8 cellular contexts compared by ENCODE assay signal in the genomic region with DNA sequence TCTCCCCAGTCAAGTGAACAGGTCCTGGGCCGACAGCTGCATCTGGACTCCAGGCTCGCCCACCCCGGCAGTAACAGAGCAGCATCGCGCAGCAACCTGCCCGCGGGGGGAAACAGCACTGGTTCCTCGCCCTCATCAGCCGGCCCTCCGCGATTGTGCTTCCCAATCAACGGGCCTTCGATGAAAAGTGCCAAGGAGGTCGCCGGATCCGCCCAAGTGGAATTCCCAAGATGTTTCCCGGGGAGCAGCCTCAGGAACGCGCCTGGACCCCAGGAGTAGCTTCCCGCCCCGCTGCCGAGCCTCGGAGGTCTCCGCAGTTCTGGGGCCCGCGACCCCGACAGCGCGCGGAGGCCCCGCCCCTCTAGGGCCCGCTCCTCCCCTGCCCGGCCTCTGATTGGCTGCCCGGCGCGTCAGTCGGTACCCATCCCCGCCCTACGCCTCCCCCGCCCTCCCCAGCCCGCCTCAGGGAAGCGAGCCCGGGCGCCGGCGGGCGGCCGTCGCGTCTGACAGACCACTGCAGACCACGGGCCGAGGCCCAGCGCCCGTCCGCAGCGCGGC. TPM values are rescaled to one million over a fixed set of nuclear protein-coding genes. Genes with fewer than 3 reads are reported as not detected.
DNase-seq lines count a peak whose midpoint lies in the region; ATAC-seq and TF ChIP-seq lines count a peak whose summit lies in the region.

A gene (plus strand): TSS at position 460 of the 558 bp plus-strand sequence. CDS start 103 bp downstream, outside the sequence.

- no peaks in the 10 kb centered on the region for H3K9me3 ChIP-seq in left lung

- intact Hi-C loops in left lung (cut with DNase I), result no loop called here

- H3K36me3 ChIP-seq in left lung, result no peaks in the 10 kb centered on the region

- TF ChIP-seq CTCF in AG09319 (IDR thresholded peaks at IDR 0.05; ENCODE audit: low read depth, low read length) (no peak), choroid plexus epithelial cell (conservative IDR thresholded peaks at IDR 0.05; ENCODE audit: low read depth, low read length) (no peak), left lung (IDR thresholded peaks at IDR 0.05) (no peak)

- peak within 1 kb of the TSS; percentile 77 to 90 for H3K27ac ChIP-seq in left lung

- DNase-seq in AG09319 (ENCODE audit: extremely low read depth, low read depth) (peak; percentile 34), NCI-H510A (lab: John Stamatoyannopoulos, UW) (peak; percentile 85), choroid plexus epithelial cell (ENCODE audit: low read depth) (peak; percentile 73), left lung (peak; percentile 90 to 97)
- peak; percentile 85 to 89 for DNase-seq in activated CD4-positive, alpha-beta T cell treated with anti-CD3 and anti-CD28 coated beads for 4 hours
- DNase-seq in stimulated activated CD4-positive, alpha-beta T cell treated with anti-CD3 and anti-CD28 coated beads, Interleukin-2, amount 100 ng/mL, for 48 hours, result peak; percentile 84 to 86

- H3K4me3 ChIP-seq in choroid plexus epithelial cell (ENCODE audit: low read depth, low read length) (peak within 1 kb of the TSS; percentile 60), left lung (peak within 1 kb of the TSS; percentile 79 to 88)

- ATAC-seq in GM19035 (IDR thresholded peaks at IDR 0.05; ENCODE audit: unreplicated experiment) (peak; percentile 98), HG03280 (IDR thresholded peaks at IDR 0.05; ENCODE audit: unreplicated experiment) (peak; percentile 97), left lung (peak; percentile 95)

- H3K27me3 ChIP-seq in left lung, result peaks cover 0 to 23% of the 10 kb centered on the region in 2 donors

- peaks cover 14 to 59% of the 10 kb centered on the region in 2 donors for H3K4me1 ChIP-seq in left lung

RNA-seq across cellular contexts. Expression of the gene that starts here (rescaled TPM):
- total RNA-seq in left lung, result 10 to 100 TPM; 33.5 to 54.7 TPM

Comparison
In these comparisons a context has a peak if more than half of its experiments do, and no peak if none do; other contexts are left out.
1. Peak in every context shown above with its lines: DNase-seq, ATAC-seq, H3K4me3 ChIP-seq and H3K27ac ChIP-seq.
2. DNase-seq: peak in every context shown above with its lines; median percentile 94 in left lung; 87 in activated CD4-positive, alpha-beta T cell treated with anti-CD3 and anti-CD28 coated beads for 4 hours; 85 in NCI-H510A; 85 in stimulated activated CD4-positive, alpha-beta T cell treated with anti-CD3 and anti-CD28 coated beads, Interleukin-2, amount 100 ng/mL, for 48 hours; 73 in choroid plexus epithelial cell; 34 in AG09319.